27 cellular contexts compared by ENCODE assay signal in genomic region chr11:88363004-88363403, GRCh38.
"Had no signal": no experiment of that assay in that cellular context is flagged by ENCODE, and none has a peak within 500 bp of the region (broad histone marks: within the 10 kb centered on the region; RNA-seq: fewer than 3 reads in every experiment).

No MANE protein-coding gene starts in this region.

- H3K36me3 Mint-ChIP-seq: activated naive CD4-positive, alpha-beta T cell treated with anti-CD3 and anti-CD28 coated beads, Interleukin-2, amount 50 U/mL, for 72 hours; naive thymus-derived CD8-positive, alpha-beta T cell had no signal

- H3K27ac Mint-ChIP-seq: activated CD4-positive, alpha-beta T cell treated with anti-CD3 and anti-CD28 coated beads, Interleukin-2, amount 10 ng/mL, durations not matched to agents 24 days and 14 days; activated naive CD4-positive, alpha-beta T cell treated with anti-CD3 and anti-CD28 coated beads, Interleukin-2, amount 50 U/mL, for 72 hours; naive thymus-derived CD8-positive, alpha-beta T cell had no signal

- ATAC-seq: body of pancreas; naive thymus-derived CD8-positive, alpha-beta T cell had no signal

- H3K9me3 Mint-ChIP-seq: activated CD4-positive, alpha-beta T cell treated with anti-CD3 and anti-CD28 coated beads, Interleukin-2, amount 10 ng/mL, durations not matched to agents 24 days and 14 days; activated naive CD4-positive, alpha-beta T cell treated with anti-CD3 and anti-CD28 coated beads, Interleukin-2, amount 50 U/mL, for 72 hours; central memory CD8-positive, alpha-beta T cell; naive thymus-derived CD8-positive, alpha-beta T cell; T-helper 2 cell treated with Interferon-gamma antibody and Interleukin-4, amounts not matched to agents 5 μg/mL and 100 μg/mL, for 36 hours had no signal

- H3K9me3 ChIP-seq: body of pancreas, esophagus squamous epithelium, left lung, right atrium auricular region, thoracic aorta, upper lobe of right lung had no signal

- H3K27me3 Mint-ChIP-seq: activated CD4-positive, alpha-beta T cell treated with anti-CD3 and anti-CD28 coated beads, Interleukin-2, amount 10 ng/mL, durations not matched to agents 24 days and 14 days; central memory CD8-positive, alpha-beta T cell; naive thymus-derived CD8-positive, alpha-beta T cell had no signal

- DNase-seq: activated CD4-positive, alpha-beta T cell treated with anti-CD3 and anti-CD28 coated beads, Interleukin-2, amount 10 ng/mL, durations not matched to agents 24 days and 14 days; activated CD4-positive, CD25-positive, alpha-beta regulatory T cell; activated CD8-positive, alpha-beta memory T cell treated with anti-CD3 and anti-CD28 coated beads, Interleukin-2, amount 50 U/mL, for 4 hours; activated CD8-positive, alpha-beta T cell treated with anti-CD3 and anti-CD28 coated beads, Interleukin-2, amount 10 ng/mL, durations not matched to agents 7 days and 5 days; activated effector memory CD4-positive, alpha-beta T cell treated with anti-CD3 and anti-CD28 coated beads, Interleukin-2, amount 50 U/mL, for 16 hours; activated T-cell treated with anti-CD3 and anti-CD28 coated beads, Interleukin-2, amount 50 U/mL, for 48 hours; amygdala; body of pancreas; cortex of kidney; effector CD4-positive, alpha-beta T cell; esophagus squamous epithelium; hypothalamus; kidney; left lung; naive thymus-derived CD8-positive, alpha-beta T cell; nucleus accumbens; posterior cingulate gyrus; small intestine; stimulated activated CD4-positive, alpha-beta T cell treated with anti-CD3 and anti-CD28 coated beads, Interleukin-4, amount 100 ng/mL, for 4 hours; stimulated activated CD8-positive, alpha-beta memory T cell treated with anti-CD3 and anti-CD28 coated beads, Interleukin-4, amount 100 ng/mL, for 48 hours; stimulated activated naive CD8-positive, alpha-beta T cell treated with anti-CD3 and anti-CD28 coated beads, Interleukin-15, Interleukin-2, amounts not matched to agents 100 U/mL and 50 U/mL, for 24 hours; upper lobe of right lung had no signal

- H3K4me3 Mint-ChIP-seq: activated CD4-positive, alpha-beta T cell treated with anti-CD3 and anti-CD28 coated beads, Interleukin-2, amount 10 ng/mL, durations not matched to agents 24 days and 14 days; activated CD8-positive, alpha-beta T cell treated with anti-CD3 and anti-CD28 coated beads, Interleukin-2, amount 10 ng/mL, durations not matched to agents 7 days and 5 days; central memory CD8-positive, alpha-beta T cell; naive thymus-derived CD8-positive, alpha-beta T cell; T-helper 2 cell treated with Interferon-gamma antibody and Interleukin-4, amounts not matched to agents 5 μg/mL and 100 μg/mL, for 36 hours had no signal

- H3K27me3 ChIP-seq: body of pancreas, esophagus squamous epithelium, left lung, right atrium auricular region, upper lobe of right lung had no signal

- H3K36me3 ChIP-seq: esophagus squamous epithelium, left lung, right atrium auricular region, thoracic aorta, upper lobe of right lung had no signal

- H3K27ac ChIP-seq: body of pancreas, esophagus squamous epithelium, right atrium auricular region, thoracic aorta, upper lobe of right lung had no signal

- H3K4me3 ChIP-seq: body of pancreas, esophagus squamous epithelium, left lung, right atrium auricular region, thoracic aorta, upper lobe of right lung had no signal

- FAIRE-seq: kidney, small intestine had no signal

- H3K4me1 ChIP-seq: right atrium auricular region had no signal
